ENCODE assay signal across 8 cellular contexts in genomic region chr20:36541227-36542018, GRCh38. TPM values are rescaled to one million over a fixed set of nuclear protein-coding genes. Genes with fewer than 3 reads are reported as not detected.
DNase-seq lines count a peak whose midpoint lies in the region; ATAC-seq and TF ChIP-seq lines count a peak whose summit lies in the region.

MYL9 (plus strand) TSS chr20:36541519; CDS start chr20:36544885, 3,366 bp downstream.

- in situ Hi-C loops in G401 (cut with HindIII; ENCODE audit: low sequenced_read_pairs): no loop called here

- no peaks in the 10 kb centered on the region for H4K20me1 ChIP-seq in SK-N-SH (ENCODE audit: insufficient read depth)

- no peak within 1 kb of the TSS for H2AFZ ChIP-seq in SK-N-SH (ENCODE audit: low read depth)

- no peak for ATAC-seq in GM21367 (IDR thresholded peaks at IDR 0.05; ENCODE audit: unreplicated experiment)

- no peak within 1 kb of the TSS for H3K9ac ChIP-seq in SK-N-SH

- DNase-seq in G401 (ENCODE audit: low spot score) (no peak), RWPE1 (ENCODE audit: low spot score) (peak; percentile 76), fibroblast of peridontal ligament (ENCODE audit: extremely low read depth) (peak; percentile 66), myocyte (ENCODE audit: low read depth) (peak; percentile 88), SIG-M5 (lab: John Stamatoyannopoulos, UW) (no peak), NCI-H1092 (lab: John Stamatoyannopoulos, UW) (no peak), SK-N-SH (no peak)

- H3K4me3 ChIP-seq in SK-N-SH (ENCODE audit: low read depth in 2 of 2, low read length in 1 of 2): no peak within 1 kb of the TSS; a peak in 1 of 4 replicates

- WGBS in SK-N-SH (ENCODE audit: low lambda C conversion rate): 78% methylated on average over 36 of the region's 48 CpGs

- POLR2A ChIA-PET in RWPE1 (lab: Yijun Ruan, JAX; ENCODE audit: low non-redundant PET) (interaction anchor here (0.7 kb wide), 1 partner anchor 554 kb away, joined by 4 read pairs; no protein-coding TSS in a partner anchor), SK-N-SH (lab: Yijun Ruan, JAX) (no interaction called here)

- no peaks in the 10 kb centered on the region for H3K9me3 ChIP-seq in SK-N-SH

- TF ChIP-seq EP300 in SK-N-SH (IDR thresholded peaks at IDR 0.05; ENCODE audit: borderline replicate concordance in 1 of 2, low read depth in 1 of 2, low read length in 1 of 2): no peak

- CTCF ChIA-PET in RWPE1 (lab: Yijun Ruan, JAX): interaction anchor here (0.5 to 1.4 kb wide), 5 partner anchors 10 to 102 kb away, joined by 3 to 5 read pairs (median 3); no protein-coding TSS in a partner anchor
- CTCF ChIA-PET in SK-N-SH (lab: Yijun Ruan, JAX): interaction anchor here (0.9 to 1.3 kb wide), 2 partner anchors 9 to 64 kb away, joined by 3 read pairs; partner anchors contain the start of gene RAB5IF

- no peaks in the 10 kb centered on the region for H3K9me2 ChIP-seq in SK-N-SH

- H3K4me2 ChIP-seq in SK-N-SH: no peak within 1 kb of the TSS

- H3F3A ChIP-seq in SK-N-SH (replicated peaks; ENCODE audit: insufficient read depth): peaks cover 10% of the 10 kb centered on the region

- no peaks in the 10 kb centered on the region for H3K79me2 ChIP-seq in SK-N-SH (ENCODE audit: insufficient read depth)

- H3K36me3 ChIP-seq in SK-N-SH (replicated peaks in 1 of 2; ENCODE audit: control insufficient read depth in 1 of 2, insufficient read depth in 2 of 2, low read length in 1 of 2): no peaks in the 10 kb centered on the region

- peaks cover 0 to 8% of the 10 kb centered on the region in 2 experiments; a peak in 2 of 4 replicates for H3K4me1 ChIP-seq in SK-N-SH (ENCODE audit: control insufficient read depth in 1 of 2, insufficient read depth in 2 of 2, low read depth in 1 of 2, low read length in 1 of 2)

- no peak for TF ChIP-seq CTCF in RWPE1 (conservative IDR thresholded peaks at IDR 0.05; ENCODE audit: low read depth)
- no peak for TF ChIP-seq CTCF in SK-N-SH (IDR thresholded peaks at IDR 0.05)

- no peak for TF ChIP-seq RAD21 in SK-N-SH (IDR thresholded peaks at IDR 0.05; ENCODE audit: low read length)

- H3K27me3 ChIP-seq in SK-N-SH (ENCODE audit: insufficient read depth): no peaks in the 10 kb centered on the region

- H3K27ac ChIP-seq in RWPE1 (no peak within 1 kb of the TSS), SK-N-SH (ENCODE audit: low read depth in 2 of 2, low read length in 1 of 2) (no peak within 1 kb of the TSS)

TF ChIP-seq in SK-N-SH, 30 proteins besides CTCF, POLR2A, EP300 and RAD21:
- TF ChIP-seq EZH2phosphoT487 (IDR thresholded peaks at IDR 0.05; ENCODE audit: borderline replicate concordance, low read depth) (no peak), USF1 (IDR thresholded peaks at IDR 0.05; ENCODE audit: borderline replicate concordance, low read depth) (no peak), IRF3 (IDR thresholded peaks at IDR 0.05; ENCODE audit: low read depth, low read length) (no peak), NFIC (IDR thresholded peaks at IDR 0.05; ENCODE audit: borderline replicate concordance) (no peak), GATA2 (CRISPR knock-in tag; IDR thresholded peaks at IDR 0.05) (no peak), ZBTB33 (IDR thresholded peaks at IDR 0.05; ENCODE audit: borderline replicate concordance, low read depth) (no peak), TCF12 (IDR thresholded peaks at IDR 0.05) (no peak), USF2 (IDR thresholded peaks at IDR 0.05; ENCODE audit: borderline replicate concordance, low read depth, low read length) (no peak), CHD2 (IDR thresholded peaks at IDR 0.05; ENCODE audit: low read length, partially characterized antibody) (no peak), MAX (IDR thresholded peaks at IDR 0.05; ENCODE audit: low read depth) (no peak), FOXM1 (IDR thresholded peaks at IDR 0.05; ENCODE audit: low read depth) (no peak), SIN3A (IDR thresholded peaks at IDR 0.05; ENCODE audit: borderline replicate concordance, low read depth, low read length) (no peak), FOSL2 (IDR thresholded peaks at IDR 0.05; ENCODE audit: borderline replicate concordance, low read depth) (no peak), NRF1 (IDR thresholded peaks at IDR 0.05; ENCODE audit: low read depth, low read length) (no peak), YY1 (IDR thresholded peaks at IDR 0.05; ENCODE audit: low read depth) (no peak), POLR2AphosphoS5 (IDR thresholded peaks at IDR 0.05; ENCODE audit: low read depth, low read length) (no peak), REST (IDR thresholded peaks at IDR 0.05; ENCODE audit: low read depth, low read length) (no peak)

RNA-seq across cellular contexts. Expression of gene MYL9, which starts in this region (rescaled TPM):
- 28.2 and 41.4 TPM in 2 replicates for total RNA-seq in G401 (2014; rRNA removed; shearing (Covaris generic))
- 162 and 190 TPM in 2 replicates for total RNA-seq in myocyte
- polyA plus RNA-seq in myocyte (2012): 2,063 TPM
- polyA plus RNA-seq in SK-N-SH (2012; rRNA removed): not detected in 2 replicates
- not detected in 2 replicates for polyA plus RNA-seq in SK-N-SH (2012; cell fraction: cytosol; rRNA removed)
- polyA plus RNA-seq in SK-N-SH (2012; cell fraction: nucleus; rRNA removed): not detected in 2 replicates

Comparison
In these comparisons a context has a peak if more than half of its experiments do, and no peak if none do; other contexts are left out.
1. DNase-seq: peak in RWPE1 (single experiment), fibroblast of peridontal ligament (single experiment) and myocyte (single experiment); none in G401 (single experiment), SIG-M5 (single experiment), NCI-H1092 (single experiment) and SK-N-SH (single experiment).